ENCODE assay signal across 10 cellular contexts in the genomic region with DNA sequence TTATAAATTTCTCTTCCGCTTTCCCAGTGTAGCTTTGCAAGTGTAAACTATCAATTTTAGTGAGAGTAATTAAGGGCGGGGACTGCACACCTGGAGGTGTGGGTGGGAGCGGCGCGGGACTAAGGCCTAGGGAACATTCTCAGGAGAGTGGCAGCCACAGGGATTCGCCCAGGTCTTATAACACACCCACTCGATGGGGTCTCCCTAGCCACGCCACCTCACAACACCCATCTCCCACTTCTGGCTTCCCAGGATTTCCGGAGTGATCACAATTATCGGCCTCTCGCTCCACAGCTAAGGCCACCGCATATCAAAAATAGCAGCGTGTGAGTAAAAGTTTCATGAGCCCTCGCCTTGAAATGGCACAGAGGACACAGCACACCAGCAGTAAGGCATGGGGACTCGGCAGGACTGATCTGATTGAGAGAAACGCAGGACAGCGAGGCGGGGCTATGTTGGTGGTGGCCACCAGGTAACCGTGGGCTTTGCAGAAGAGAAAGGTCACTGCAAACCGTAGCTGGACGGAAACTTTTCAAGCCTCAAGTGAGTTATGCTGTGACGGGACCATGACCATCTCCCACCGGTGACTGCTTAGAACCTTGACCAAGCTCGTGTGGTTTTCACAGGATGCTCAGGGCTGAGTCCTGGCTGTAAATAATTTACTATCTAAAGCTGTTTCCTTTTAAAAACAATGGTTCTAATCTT. TPM values are rescaled to one million over a fixed set of nuclear protein-coding genes. Genes with fewer than 3 reads are reported as not detected.
DNase-seq lines count a peak whose midpoint lies in the region; ATAC-seq, FAIRE-seq and TF ChIP-seq lines count a peak whose summit lies in the region.
"Had no signal": no experiment of that assay in that cellular context is flagged by ENCODE, and none has a peak within 500 bp of the region (broad histone marks: within the 10 kb centered on the region; RNA-seq: fewer than 3 reads in every experiment).

No MANE protein-coding gene starts in this region.

- peak overlapping the region; percentile 70 for H3K4me3 Mint-ChIP-seq in T-helper 2 cell treated with Interferon-gamma antibody and Interleukin-4, amounts not matched to agents 5 μg/mL and 100 μg/mL, for 36 hours
- peak overlapping the region; percentile 87 to 95 (median 90) for H3K4me3 Mint-ChIP-seq in brain

- in situ Hi-C loops in HepG2 (cut with HindIII; ENCODE audit: extremely low pct_ligation_motif_present, low pct_unique_long_range_greater_than_20kb): no loop called here

- no peak overlapping the region for H2AFZ ChIP-seq in HepG2 (ENCODE audit: low read length)

- H3K27ac Mint-ChIP-seq in T-helper 2 cell treated with Interferon-gamma antibody and Interleukin-4, amounts not matched to agents 5 μg/mL and 100 μg/mL, for 36 hours: no peak overlapping the region
- peak overlapping the region in 4 of 5 experiments; percentile 7 to 94 (median 88) for H3K27ac Mint-ChIP-seq in brain

- WGBS in HepG2 (ENCODE audit: low lambda C conversion rate): 22% methylated on average over 18 of the region's 24 CpGs
- WGBS in thyroid gland, 2 donors: 34 to 43% methylated on average over 23 to 24 of the region's 24 CpGs

- no peaks in the 10 kb centered on the region for H3K36me3 Mint-ChIP-seq in T-helper 2 cell treated with Interferon-gamma antibody and Interleukin-4, amounts not matched to agents 5 μg/mL and 100 μg/mL, for 36 hours (ENCODE audit: low read depth)
- H3K36me3 Mint-ChIP-seq in brain: no peaks in the 10 kb centered on the region

- no TSS peak for BruUV-seq in HepG2 (replicated peaks; lab: Mats Ljungman, UMichigan)

- peak overlapping the region; percentile 23; the same call in 1 of the 2 replicates for H3K4me2 ChIP-seq in HepG2 (ENCODE audit: low read depth, low read length)

- POLR2A ChIA-PET in HepG2 (lab: Yijun Ruan, JAX): no interaction called here

- no peaks in the 10 kb centered on the region for H4K20me1 ChIP-seq in HepG2 (ENCODE audit: insufficient read depth, low read length)

- H3K4me3 ChIP-seq in HepG2 (replicated peaks in 1 of 3; ENCODE audit: insufficient read depth in 1 of 3, low read depth in 2 of 3, low read length in 3 of 3): no peak overlapping the region
- peak overlapping the region; percentile 35 to 85 (median 51) for H3K4me3 ChIP-seq in thyroid gland (replicated peaks in 1 of 3)
- H3K4me3 ChIP-seq: K562 had no signal

- intact Hi-C loops in HepG2 (cut with micrococcal nuclease; ENCODE audit: unreplicated experiment) (loop anchor here (5.0 kb wide), 1 partner anchor 258 kb away; no protein-coding TSS in a partner anchor), thyroid gland (cut with DNase I) (no loop called here)

- TF ChIP-seq RAD21 in HepG2 (CRISPR knock-in tag; IDR thresholded peaks at IDR 0.05): no peak

- no peak overlapping the region for H3K9ac ChIP-seq in HepG2 (ENCODE audit: insufficient read depth, low read depth, low read length)

- peaks cover 52% of the 10 kb centered on the region for H3K27me3 Mint-ChIP-seq in T-helper 2 cell treated with Interferon-gamma antibody and Interleukin-4, amounts not matched to agents 5 μg/mL and 100 μg/mL, for 36 hours (ENCODE audit: low read depth)
- H3K27me3 Mint-ChIP-seq in brain: peaks cover 49% of the 10 kb centered on the region

- H3K4me1 ChIP-seq in HepG2 (ENCODE audit: insufficient read depth, low read length) (peaks cover 22% of the 10 kb centered on the region), thyroid gland (peaks cover 10 to 15% of the 10 kb centered on the region in 2 donors)

- TF ChIP-seq CTCF in brain (conservative IDR thresholded peaks at IDR 0.05) (no peak), HepG2 (CRISPR knock-in tag; IDR thresholded peaks at IDR 0.05) (no peak), thyroid gland (IDR thresholded peaks at IDR 0.05) (no peak)

- FAIRE-seq in HepG2 (lab: Jason Lieb, UNC) (no peak), urothelium cell line (lab: Jason Lieb, UNC) (no peak)
- FAIRE-seq: endometrium, K562 had no signal

- no peaks in the 10 kb centered on the region for H3K9me3 ChIP-seq in HepG2 (ENCODE audit: low read length)
- H3K9me3 ChIP-seq in thyroid gland: no peaks in the 10 kb centered on the region

- no peaks in the 10 kb centered on the region for H3K9me3 Mint-ChIP-seq in T-helper 2 cell treated with Interferon-gamma antibody and Interleukin-4, amounts not matched to agents 5 μg/mL and 100 μg/mL, for 36 hours
- peaks cover 0 to 3% (median 0%) of the 10 kb centered on the region in 5 experiments for H3K9me3 Mint-ChIP-seq in brain

- H3K36me3 ChIP-seq in HepG2 (replicated peaks in 1 of 2; ENCODE audit: control insufficient read depth in 1 of 2, insufficient read depth in 2 of 2, low read length in 2 of 2): no peaks in the 10 kb centered on the region
- H3K36me3 ChIP-seq in thyroid gland: no peaks in the 10 kb centered on the region

- peaks cover 12% of the 10 kb centered on the region for H3K4me1 Mint-ChIP-seq in T-helper 2 cell treated with Interferon-gamma antibody and Interleukin-4, amounts not matched to agents 5 μg/mL and 100 μg/mL, for 36 hours (ENCODE audit: low read depth)
- peaks cover 38% of the 10 kb centered on the region for H3K4me1 Mint-ChIP-seq in brain

- H3K27me3 ChIP-seq in HepG2 (ENCODE audit: control insufficient read depth in 1 of 2, insufficient read depth in 2 of 2, low read length in 2 of 2) (peaks cover 7 to 44% of the 10 kb centered on the region in 2 experiments), thyroid gland (no peaks in the 10 kb centered on the region)

- no peak for DNase-seq in T-helper 2 cell treated with Interferon-gamma antibody and Interleukin-4, amounts not matched to agents 5 μg/mL and 100 μg/mL, for 36 hours (ENCODE audit: low spot score)
- DNase-seq in T-helper 2 cell (no peak), HepG2 (ENCODE audit: low spot score) (no peak), thyroid gland (peak; percentile 52 to 57), DMS79 (lab: John Stamatoyannopoulos, UW) (no peak), urothelium cell line (ENCODE audit: low spot score) (no peak), NCI-H146 treated with DMSO at 0.1 percent for 48 hours (lab: John Stamatoyannopoulos, UW; ENCODE audit: unreplicated experiment) (no peak)

- CTCF ChIA-PET in HepG2 (lab: Yijun Ruan, JAX; ENCODE audit: low intra/inter-chr PET ratio, low total read pairs): no interaction called here

- H3K27ac ChIP-seq in HepG2 (ENCODE audit: extremely low read length, insufficient read depth, low read length) (no peak overlapping the region), thyroid gland (peak overlapping the region; percentile 74 to 98 (median 86))

- TF ChIP-seq POLR2A in HepG2 (IDR thresholded peaks at IDR 0.05; ENCODE audit: insufficient read depth in 1 of 2, low read depth in 2 of 2, low read length in 2 of 2): no peak
- TF ChIP-seq POLR2A in thyroid gland (IDR thresholded peaks at IDR 0.05): peak in 1 of 2 donors; percentile 23

- peak; percentile 42 for ATAC-seq in HepG2
- ATAC-seq: K562 had no signal

- no peak for TF ChIP-seq EP300 in HepG2 (IDR thresholded peaks at IDR 0.05; ENCODE audit: low read depth in 2 of 2, low read length in 2 of 2)
- TF ChIP-seq EP300 in HepG2 (CRISPR knock-in tag; IDR thresholded peaks at IDR 0.05; ENCODE audit: borderline replicate concordance): no peak

- H3K79me2 ChIP-seq in HepG2 (ENCODE audit: insufficient read depth, low read length): no peaks in the 10 kb centered on the region

TF ChIP-seq in HepG2, 621 proteins besides CTCF, POLR2A, EP300 and RAD21 (continues in another document):
- TF ChIP-seq PRPF4 (IDR thresholded peaks at IDR 0.05; ENCODE audit: low read depth, low read length, poor library complexity, severe bottlenecking): no peak
- TF ChIP-seq, protein P1, sequence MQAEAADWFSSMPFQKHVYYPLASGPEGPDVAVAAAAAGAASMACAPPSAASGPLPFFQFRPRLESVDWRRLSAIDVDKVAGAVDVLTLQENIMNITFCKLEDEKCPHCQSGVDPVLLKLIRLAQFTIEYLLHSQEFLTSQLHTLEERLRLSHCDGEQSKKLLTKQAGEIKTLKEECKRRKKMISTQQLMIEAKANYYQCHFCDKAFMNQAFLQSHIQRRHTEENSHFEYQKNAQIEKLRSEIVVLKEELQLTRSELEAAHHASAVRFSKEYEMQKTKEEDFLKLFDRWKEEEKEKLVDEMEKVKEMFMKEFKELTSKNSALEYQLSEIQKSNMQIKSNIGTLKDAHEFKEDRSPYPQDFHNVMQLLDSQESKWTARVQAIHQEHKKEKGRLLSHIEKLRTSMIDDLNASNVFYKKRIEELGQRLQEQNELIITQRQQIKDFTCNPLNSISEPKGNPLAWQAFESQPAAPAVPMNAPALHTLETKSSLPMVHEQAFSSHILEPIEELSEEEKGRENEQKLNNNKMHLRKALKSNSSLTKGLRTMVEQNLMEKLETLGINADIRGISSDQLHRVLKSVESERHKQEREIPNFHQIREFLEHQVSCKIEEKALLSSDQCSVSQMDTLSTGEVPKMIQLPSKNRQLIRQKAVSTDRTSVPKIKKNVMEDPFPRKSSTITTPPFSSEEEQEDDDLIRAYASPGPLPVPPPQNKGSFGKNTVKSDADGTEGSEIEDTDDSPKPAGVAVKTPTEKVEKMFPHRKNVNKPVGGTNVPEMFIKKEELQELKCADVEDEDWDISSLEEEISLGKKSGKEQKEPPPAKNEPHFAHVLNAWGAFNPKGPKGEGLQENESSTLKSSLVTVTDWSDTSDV (CRISPR knock-in tag; IDR thresholded peaks at IDR 0.05): no peak

RNA-seq across cellular contexts. Expression of a gene that starts 1.1 kb away (rescaled TPM):
- polyA plus RNA-seq in brain (ENCODE audit: insufficient read depth, low read depth, low replicate concordance): 53.3 TPM
- not detected in 2 replicates for total RNA-seq in HepG2 (2016; rRNA removed; fragmentation: Illumina TruSeq; extraction: Trizol)
- not detected in 2 replicates for total RNA-seq in HepG2 (2016; cell fraction: cytosol; rRNA removed; fragmentation: Illumina TruSeq; extraction: Trizol; ENCODE audit: low read depth)
- total RNA-seq in HepG2 (2016; cell fraction: insoluble cytoplasmic fraction; rRNA removed; fragmentation: Illumina TruSeq; extraction: Trizol): not detected in 2 replicates
- not detected in 2 replicates for total RNA-seq in HepG2 (2016; cell fraction: membrane; rRNA removed; fragmentation: Illumina TruSeq; extraction: Trizol)
- not detected in 2 replicates for total RNA-seq in HepG2 (2016; cell fraction: nucleus; rRNA removed; fragmentation: Illumina TruSeq; extraction: Trizol)
- polyA plus RNA-seq in HepG2 (2011; rRNA removed): not detected in 2 replicates
- not detected in 2 replicates for polyA plus RNA-seq in HepG2 (2011; cell fraction: cytosol; rRNA removed)
- not detected in 2 replicates for polyA plus RNA-seq in HepG2 (2011; cell fraction: nucleus; rRNA removed)
- not detected in 2 replicates for polyA plus RNA-seq in HepG2 (2012)
- polyA plus RNA-seq in HepG2 (2016; cell fraction: cytosol; fragmentation: Illumina TruSeq; extraction: Trizol; ENCODE audit: low read depth): not detected in 2 replicates
- not detected in 2 replicates for polyA plus RNA-seq in HepG2 (2016; cell fraction: insoluble cytoplasmic fraction; fragmentation: Illumina TruSeq; extraction: Trizol; ENCODE audit: low read depth)
- not detected in 2 replicates for polyA plus RNA-seq in HepG2 (2016; cell fraction: membrane; fragmentation: Illumina TruSeq; extraction: Trizol; ENCODE audit: low read depth)
- polyA plus RNA-seq in HepG2 (2016; cell fraction: nucleus; fragmentation: Illumina TruSeq; extraction: Trizol; ENCODE audit: insufficient read depth, low read depth): not detected in 2 replicates
- not detected in 2 replicates for polyA minus RNA-seq in HepG2 (2011; rRNA and poly(A)+ RNA removed; ENCODE audit: low replicate concordance)
- not detected in 2 replicates for polyA minus RNA-seq in HepG2 (2011; cell fraction: cytosol; rRNA and poly(A)+ RNA removed)
- not detected in 2 replicates for polyA minus RNA-seq in HepG2 (2011; cell fraction: nucleus; rRNA and poly(A)+ RNA removed)
- total RNA-seq in thyroid gland: 10 to 100 TPM; 40.8 to 98.5 (median 56.4) TPM
- polyA plus RNA-seq: K562 had no signal

Comparison
In these comparisons a context has a peak if more than half of its experiments do, and no peak if none do; other contexts are left out.
1. DNase-seq: peak in thyroid gland (2 of 2); none in T-helper 2 cell treated with Interferon-gamma antibody and Interleukin-4, amounts not matched to agents 5 μg/mL and 100 μg/mL, for 36 hours (single experiment), T-helper 2 cell (0 of 5), HepG2 (single experiment), DMS79 (single experiment), urothelium cell line (single experiment) and NCI-H146 treated with DMSO at 0.1 percent for 48 hours (single experiment).
2. H3K4me3 ChIP-seq: peak in thyroid gland (3 of 3); none in HepG2 (0 of 3).
3. RNA of a gene that starts 1.1 kb away (total RNA-seq): 40.8 to 98.5 TPM in thyroid gland; not detected in HepG2; every median in the first group is over 10 times any median in the second.